8 cellular contexts compared by ENCODE assay signal in genomic region chr6:160931378-160932343, GRCh38. TPM values are rescaled to one million over a fixed set of nuclear protein-coding genes. Genes with fewer than 3 reads are reported as not detected.
DNase-seq lines count a peak whose midpoint lies in the region; TF ChIP-seq lines count a peak whose summit lies in the region.
"Had no signal": no experiment of that assay in that cellular context is flagged by ENCODE, and none has a peak within 500 bp of the region (broad histone marks: within the 10 kb centered on the region; RNA-seq: fewer than 3 reads in every experiment).

No MANE protein-coding gene starts in this region.

- no peaks in the 10 kb centered on the region for H3K27me3 Mint-ChIP-seq in MCF 10A (ENCODE audit: insufficient read depth, unreplicated experiment)

- no peak for TF ChIP-seq POLR2A in transverse colon (IDR thresholded peaks at IDR 0.05)

- H3K9me3 Mint-ChIP-seq in MCF 10A (ENCODE audit: unreplicated experiment) = no peaks in the 10 kb centered on the region
- H3K9me3 Mint-ChIP-seq: natural killer cell treated with Interleukin-12 subunit alpha and Interleukin-12 subunit beta and Interleukin-15 and Interleukin-18, amount 100 ng/mL, for 72 hours had no signal

- peaks cover 0 to 11% (median 6%) of the 10 kb centered on the region in 4 donors for H3K4me1 ChIP-seq in transverse colon
- H3K4me1 ChIP-seq in HAP-1 = no peaks in the 10 kb centered on the region; the same call in 1 of the 2 replicates

- H3K27me3 ChIP-seq in transverse colon = peaks cover 33% of the 10 kb centered on the region
- H3K27me3 ChIP-seq in HAP-1 (ENCODE audit: low read depth) = 0 out of 2 replicates have a peak, but pooled peaks cover 3% of the 10 kb centered on the region
- no peaks in the 10 kb centered on the region for H3K27me3 ChIP-seq in MG63

- no peak overlapping the region for H3K27ac ChIP-seq in transverse colon

- CTCF ChIA-PET in MCF 10A (lab: Yijun Ruan, JAX) = interaction anchor here (0.5 to 9.9 kb wide), 32 partner anchors 9 to 1323 kb away, joined by 3 to 117 read pairs (median 4); partner anchors contain the start of gene MAP3K4

- no TSS peak for BruUV-seq in MCF 10A (replicated peaks; lab: Mats Ljungman, UMichigan)

- DNase-seq in KBM-7 (peak; percentile 28), MCF 10A (ENCODE audit: unreplicated experiment) (no peak), left kidney (ENCODE audit: low read depth, low spot score) (peak; percentile 52), transverse colon (no peak), cortex of kidney (lab: John Stamatoyannopoulos, UW) (no peak), HAP-1 (ENCODE audit: low spot score in 2 of 2) (no peak), MG63 (no peak)

- 39 to 59% methylated on average over 5 to 14 of the region's 14 CpGs for WGBS in transverse colon (ENCODE audit: low coverage in 1 of 2), 2 donors

- peak overlapping the region; percentile 71 for H3K4me3 Mint-ChIP-seq in MCF 10A (ENCODE audit: unreplicated experiment)
- H3K4me3 Mint-ChIP-seq: natural killer cell treated with Interleukin-12 subunit alpha and Interleukin-12 subunit beta and Interleukin-15 and Interleukin-18, amount 100 ng/mL, for 72 hours had no signal

- no peak for TF ChIP-seq EP300 in transverse colon (IDR thresholded peaks at IDR 0.05; ENCODE audit: low read depth)

- in situ Hi-C loops in KBM-7 (cut with MboI; ENCODE audit: low pct_unique_long_range_greater_than_20kb, low sequenced_read_pairs) = loop anchor here (25.0 kb wide), 1 partner anchor 431 kb away; no protein-coding TSS in a partner anchor
- in situ Hi-C loops in transverse colon (cut with MboI; ENCODE audit: low pct_ligation_motif_present in 1 of 4, low pct_unique_long_range_greater_than_20kb in 1 of 4, low sequenced_read_pairs in 3 of 4) = loop anchor here in 2 of 4 donors (10.0 kb wide), 1 partner anchor 443 kb away; no protein-coding TSS in a partner anchor
- in situ Hi-C loops in HAP-1 (cut with MboI; ENCODE audit: low sequenced_read_pairs) = loop anchor here (5.0 kb wide), 1 partner anchor 441 kb away; no protein-coding TSS in a partner anchor

- H3K36me3 ChIP-seq in transverse colon (no peaks in the 10 kb centered on the region), HAP-1 (replicated peaks) (no peaks in the 10 kb centered on the region), MG63 (no peaks in the 10 kb centered on the region)

- TF ChIP-seq CTCF in MCF 10A (IDR thresholded peaks at IDR 0.05; ENCODE audit: unreplicated experiment) (no peak), transverse colon (IDR thresholded peaks at IDR 0.05) (no peak)

- H3K27ac Mint-ChIP-seq in MCF 10A (ENCODE audit: low read depth, unreplicated experiment) = no peak overlapping the region
- H3K27ac Mint-ChIP-seq: natural killer cell treated with Interleukin-12 subunit alpha and Interleukin-12 subunit beta and Interleukin-15 and Interleukin-18, amount 100 ng/mL, for 72 hours had no signal

- H3K4me1 Mint-ChIP-seq in MCF 10A (ENCODE audit: insufficient read depth, unreplicated experiment) = peaks cover 11% of the 10 kb centered on the region

- H3K36me3 Mint-ChIP-seq in MCF 10A (ENCODE audit: insufficient read depth, unreplicated experiment) = no peaks in the 10 kb centered on the region
- H3K36me3 Mint-ChIP-seq: natural killer cell treated with Interleukin-12 subunit alpha and Interleukin-12 subunit beta and Interleukin-15 and Interleukin-18, amount 100 ng/mL, for 72 hours had no signal

- intact Hi-C loops in MCF 10A (cut with micrococcal nuclease) = loop anchor here (2.0 to 10.0 kb wide), 4 partner anchors 161 to 213 kb away; no protein-coding TSS in a partner anchor
- intact Hi-C loops in transverse colon (cut with DNase I; ENCODE audit: low total_unique reads) = loop anchor here (5.0 kb wide), 1 partner anchor 441 kb away; no protein-coding TSS in a partner anchor

- H3K4me3 ChIP-seq in transverse colon = peak overlapping the region; percentile 21 to 41 (median 30)
- H3K4me3 ChIP-seq in HAP-1 = no peak overlapping the region
- H3K4me3 ChIP-seq in MG63 = no peak overlapping the region

- H3K9me3 ChIP-seq in transverse colon = no peaks in the 10 kb centered on the region
- peaks cover 2% of the 10 kb centered on the region; the same call in 1 of the 2 replicates for H3K9me3 ChIP-seq in HAP-1
- no peaks in the 10 kb centered on the region for H3K9me3 ChIP-seq in MG63

- POLR2A ChIA-PET in MCF 10A (lab: Yijun Ruan, JAX) = interaction anchor here (0.7 to 5.4 kb wide), 11 partner anchors 18 to 442 kb away, joined by 3 to 65 read pairs (median 5); partner anchors contain the start of gene MAP3K4

RNA-seq across cellular contexts. Expression of gene MAP3K4, which starts 59.9 kb away (rescaled TPM):
- total RNA-seq in MCF 10A (2022) = 30.9 and 38.7 TPM in 2 replicates
- total RNA-seq in transverse colon = 10 to 100 TPM; 17.2 to 35.2 (median 23.7) TPM
- 11.0 and 13.5 TPM in 2 replicates for total RNA-seq in MG63 (2014; rRNA removed; shearing (Covaris generic); ENCODE audit: low replicate concordance)

Comparison
In these comparisons a context has a peak if more than half of its experiments do, and no peak if none do; other contexts are left out.
1. DNase-seq: peak in KBM-7 (single experiment) and left kidney (single experiment); none in MCF 10A (single experiment), transverse colon (single experiment), cortex of kidney (single experiment), HAP-1 (0 of 2) and MG63 (single experiment).
2. H3K4me3 ChIP-seq: peak in transverse colon (4 of 4); none in HAP-1 (single experiment) and MG63 (single experiment).